Comparison of ENCODE assay signal across 17 cellular contexts in the genomic region with DNA sequence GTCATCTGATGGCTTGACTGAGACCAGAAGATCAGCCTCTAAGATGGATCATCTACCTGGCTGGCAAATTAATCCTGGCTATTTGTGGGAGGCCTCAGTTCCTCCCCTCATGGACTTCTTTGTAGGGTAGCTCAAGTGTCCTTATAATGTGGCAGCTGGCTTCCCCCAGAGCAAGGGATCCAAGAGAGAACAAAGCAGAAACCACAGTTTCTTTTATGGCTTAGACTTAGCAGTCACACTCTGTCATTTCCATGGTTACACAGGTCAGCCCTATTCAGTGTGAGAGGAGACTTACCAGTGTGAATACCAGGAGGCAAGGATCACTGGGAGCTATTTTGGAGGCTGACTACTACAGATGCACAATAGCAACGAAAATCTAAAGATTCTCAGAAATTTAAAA. TPM values are rescaled to one million over a fixed set of nuclear protein-coding genes. Genes with fewer than 3 reads are reported as not detected.
DNase-seq lines count a peak whose midpoint lies in the region; ATAC-seq, FAIRE-seq and TF ChIP-seq lines count a peak whose summit lies in the region.
"Had no signal": no experiment of that assay in that cellular context is flagged by ENCODE, and none has a peak within 500 bp of the region (broad histone marks: within the 10 kb centered on the region; RNA-seq: fewer than 3 reads in every experiment).

No MANE protein-coding gene starts in this region.

- no peaks in the 10 kb centered on the region for H3K79me2 ChIP-seq in H1 (ENCODE audit: control insufficient read depth in 1 of 2, insufficient read depth in 2 of 2, low read length in 2 of 2)

- H3K27ac ChIP-seq in H1 (ENCODE audit: low read depth, low read length) (no peak overlapping the region), transverse colon (no peak overlapping the region), psoas muscle (no peak overlapping the region)

- no peak overlapping the region for H3K4ac ChIP-seq in H1 (replicated peaks; ENCODE audit: insufficient read length, low read depth, low read length)

- no peak overlapping the region for H3K14ac ChIP-seq in H1 (ENCODE audit: insufficient read length)

- no peak overlapping the region for H3K23ac ChIP-seq in H1 (ENCODE audit: insufficient read length)

- WGBS in H1 (ENCODE audit: extremely low coverage in 1 of 2, insufficient coverage in 1 of 2, insufficient read length in 1 of 2, insufficient replicate concordance in 2 of 2, low coverage in 1 of 2, low lambda C conversion rate in 2 of 2, missing lambda C conversion rate in 1 of 2), 2 experiments: 70% methylated on average over 1 of the region's 1 CpG; no CpG with 5 or more reads in 1 of the 2 experiments
- 55% methylated on average over 1 of the region's 1 CpG; no CpG with 5 or more reads in 1 of the 2 donors for WGBS in transverse colon (ENCODE audit: low coverage in 1 of 2), 2 donors
- WGBS in psoas muscle, 3 donors: 37 to 63% (median 45%) methylated on average over 1 of the region's 1 CpG

- TF ChIP-seq EP300 in H1 (IDR thresholded peaks at IDR 0.05; ENCODE audit: borderline replicate concordance in 1 of 2, low read depth in 2 of 2, low read length in 2 of 2) (no peak), transverse colon (IDR thresholded peaks at IDR 0.05; ENCODE audit: low read depth) (no peak)

- no peaks in the 10 kb centered on the region for H3K36me3 Mint-ChIP-seq in T-helper 17 cell (ENCODE audit: low read depth)
- H3K36me3 Mint-ChIP-seq: stimulated activated memory B cell treated with anti-CD40 and anti-IgM and Interleukin-4, amounts not matched to agents 10 μg/mL and 1 μg/mL and 100 μg/mL, for 72 hours; T-cell had no signal

- ATAC-seq in T-helper 17 cell (no peak), left lobe of liver (no peak), psoas muscle (no peak)
- ATAC-seq: stimulated activated memory B cell treated with anti-CD40 and anti-IgM and Interleukin-4, amounts not matched to agents 10 μg/mL and 1 μg/mL and 100 μg/mL, for 72 hours; T-cell had no signal

- H4K8ac ChIP-seq in H1 (ENCODE audit: extremely low read depth, insufficient read depth, low read length): no peak overlapping the region

- H2BK15ac ChIP-seq in H1 (ENCODE audit: low read length): no peak overlapping the region

- in situ Hi-C loops in transverse colon (cut with MboI; ENCODE audit: low pct_ligation_motif_present in 1 of 4, low pct_unique_long_range_greater_than_20kb in 1 of 4, low sequenced_read_pairs in 3 of 4): no loop called here

- no peak overlapping the region for H2BK12ac ChIP-seq in H1 (ENCODE audit: low read depth, low read length)

- no peak overlapping the region for H4K5ac ChIP-seq in H1 (ENCODE audit: insufficient read length, low read depth, low read length)

- no peak overlapping the region for H2BK5ac ChIP-seq in H1 (ENCODE audit: low read depth, low read length)

- H3K4me2 ChIP-seq in H1 (ENCODE audit: insufficient read depth in 1 of 2, low read depth in 2 of 2, low read length in 2 of 2): no peak overlapping the region

- peak; percentile 29 for DNase-seq in EH (ENCODE audit: low read depth)
- DNase-seq in H54 (ENCODE audit: insufficient read length, low spot score): no peak
- peak; percentile 99 for DNase-seq in NCI-H2107 treated with DMSO at 0.1 percent for 48 hours (lab: John Stamatoyannopoulos, UW; ENCODE audit: unreplicated experiment)
- no peak for DNase-seq in H1 (ENCODE audit: low read depth in 1 of 2, low spot score in 2 of 2)
- no peak for DNase-seq in T-helper 17 cell
- DNase-seq in transverse colon: no peak
- DNase-seq in left lobe of liver (ENCODE audit: low spot score): no peak
- DNase-seq in psoas muscle: no peak
- DNase-seq: activated CD4-positive, alpha-beta T cell treated with anti-CD3 and anti-CD28 coated beads, Interleukin-2, amount 50 U/mL, for 48 hours; activated gamma-delta T cell treated with Interleukin-2 at 50 U/mL for 16 hours; T-cell had no signal

- H3K4me1 ChIP-seq in H1 (replicated peaks in 1 of 4; ENCODE audit: control insufficient read depth in 3 of 4, insufficient read depth in 4 of 4, low read length in 3 of 4): no peaks in the 10 kb centered on the region; a peak in 1 of 7 replicates
- H3K4me1 ChIP-seq in transverse colon: peaks cover 0 to 11% (median 5%) of the 10 kb centered on the region in 4 donors
- H3K4me1 ChIP-seq in psoas muscle: no peaks in the 10 kb centered on the region

- H3K27ac Mint-ChIP-seq in T-helper 17 cell: no peak overlapping the region
- H3K27ac Mint-ChIP-seq: stimulated activated memory B cell treated with anti-CD40 and anti-IgM and Interleukin-4, amounts not matched to agents 10 μg/mL and 1 μg/mL and 100 μg/mL, for 72 hours; T-cell had no signal

- H3K4me3 ChIP-seq in H1 (ENCODE audit: extremely low read depth in 1 of 4, insufficient read depth in 2 of 4, low read depth in 3 of 4, low read length in 4 of 4) (no peak overlapping the region), transverse colon (no peak overlapping the region), psoas muscle (no peak overlapping the region)
- H3K4me3 ChIP-seq: lung had no signal

- CTCF ChIA-PET in H1 (lab: Charles Lee; ENCODE audit: partially characterized antibody): interaction anchor here (1.1 to 1.2 kb wide), 3 partner anchors 18 to 59 kb away, joined by 3 read pairs; no protein-coding TSS in a partner anchor

- H2AFZ ChIP-seq in H1 (ENCODE audit: low read length): peak overlapping the region; percentile 96

- no peak for TF ChIP-seq CTCF in H1 (IDR thresholded peaks at IDR 0.05; ENCODE audit: control extremely low read depth in 1 of 3, insufficient read depth in 1 of 3, low read depth in 1 of 3, low read length in 3 of 3)
- no peak for TF ChIP-seq CTCF in transverse colon (IDR thresholded peaks at IDR 0.05)
- no peak for TF ChIP-seq CTCF in psoas muscle (IDR thresholded peaks at IDR 0.05)

- no peaks in the 10 kb centered on the region for H4K20me1 ChIP-seq in H1 (replicated peaks in 1 of 2; ENCODE audit: control insufficient read depth in 1 of 2, insufficient read depth in 2 of 2, low read length in 2 of 2)

- FAIRE-seq in H54 (lab: Jason Lieb, UNC) (peak; percentile 48), H1 (lab: Jason Lieb, UNC) (no peak)

- H2BK20ac ChIP-seq in H1 (ENCODE audit: low read length): no peak overlapping the region

- no peak for TF ChIP-seq RAD21 in H1 (IDR thresholded peaks at IDR 0.05 in 1 of 2, conservative IDR thresholded peaks at IDR 0.05 in 1 of 2; ENCODE audit: low read depth in 2 of 2, low read length in 2 of 2)

- no peak overlapping the region for H3K4me3 Mint-ChIP-seq in T-helper 17 cell
- H3K4me3 Mint-ChIP-seq: central memory CD8-positive, alpha-beta T cell; stimulated activated memory B cell treated with anti-CD40 and anti-IgM and Interleukin-4, amounts not matched to agents 10 μg/mL and 1 μg/mL and 100 μg/mL, for 72 hours; T-cell had no signal

- no peak overlapping the region for H3K18ac ChIP-seq in H1 (ENCODE audit: extremely low read depth, low read length)

- no peaks in the 10 kb centered on the region for H3K27me3 Mint-ChIP-seq in T-helper 17 cell
- H3K27me3 Mint-ChIP-seq: stimulated activated memory B cell treated with anti-CD40 and anti-IgM and Interleukin-4, amounts not matched to agents 10 μg/mL and 1 μg/mL and 100 μg/mL, for 72 hours had no signal

- no peak overlapping the region for H3K9ac ChIP-seq in H1 (replicated peaks in 1 of 4; ENCODE audit: extremely low read depth in 1 of 4, low read depth in 3 of 4, low read length in 3 of 4)

- no peaks in the 10 kb centered on the region; a peak in 1 of 7 replicates for H3K27me3 ChIP-seq in H1 (replicated peaks in 1 of 4; ENCODE audit: control insufficient read depth in 3 of 4, extremely low read depth in 1 of 4, insufficient read depth in 3 of 4, low read length in 3 of 4)
- H3K27me3 ChIP-seq in transverse colon: no peaks in the 10 kb centered on the region
- H3K27me3 ChIP-seq in psoas muscle (ENCODE audit: insufficient read depth in 3 of 3, low read length in 2 of 3): no peaks in the 10 kb centered on the region

- H4K91ac ChIP-seq in H1 (replicated peaks; ENCODE audit: insufficient read length, low read length): no peak overlapping the region

- no peaks in the 10 kb centered on the region; the same call in 1 of the 2 replicates for H3K23me2 ChIP-seq in H1 (ENCODE audit: low read depth, low read length)

- no peak overlapping the region for H3K56ac ChIP-seq in H1 (replicated peaks; ENCODE audit: insufficient read length, low read depth, low read length)

- H3K36me3 ChIP-seq in H1 (ENCODE audit: control insufficient read depth in 2 of 4, insufficient read depth in 4 of 4, low read length in 3 of 4) (no peaks in the 10 kb centered on the region), transverse colon (no peaks in the 10 kb centered on the region), psoas muscle (ENCODE audit: insufficient read depth in 1 of 2, low read depth in 1 of 2) (no peaks in the 10 kb centered on the region)

- no peaks in the 10 kb centered on the region for H3K79me1 ChIP-seq in H1 (ENCODE audit: low read depth, low read length)

- H2BK120ac ChIP-seq in H1 (replicated peaks; ENCODE audit: low read depth, low read length): no peak overlapping the region

- no peak for TF ChIP-seq POLR2A in H54 (IDR thresholded peaks at IDR 0.05; ENCODE audit: low read depth, low read length)
- TF ChIP-seq POLR2A in H1 (IDR thresholded peaks at IDR 0.05; ENCODE audit: control extremely low read depth in 1 of 2, low read depth in 2 of 2, low read length in 2 of 2): no peak
- TF ChIP-seq POLR2A in transverse colon (IDR thresholded peaks at IDR 0.05): no peak

- POLR2A ChIA-PET in H1 (lab: Charles Lee; ENCODE audit: partially characterized antibody): no interaction called here

- H3K9me3 ChIP-seq in H1 (ENCODE audit: insufficient read depth in 2 of 2, low read depth in 1 of 2, low read length in 1 of 2) (no peaks in the 10 kb centered on the region), T-helper 17 cell (ENCODE audit: control insufficient read depth, low read length, poor library complexity, severe bottlenecking) (no peaks in the 10 kb centered on the region), transverse colon (no peaks in the 10 kb centered on the region), psoas muscle (no peaks in the 10 kb centered on the region)

- peaks cover 9% of the 10 kb centered on the region for H3K4me1 Mint-ChIP-seq in T-helper 17 cell
- H3K4me1 Mint-ChIP-seq: central memory CD8-positive, alpha-beta T cell had no signal

- H2AK5ac ChIP-seq in H1 (ENCODE audit: low read depth, low read length): no peak overlapping the region

- intact Hi-C loops in transverse colon (cut with DNase I; ENCODE audit: low total_unique reads): no loop called here
- intact Hi-C loops in psoas muscle (cut with DNase I): loop anchor here in 1 of 2 donors (10.0 kb wide), 1 partner anchor 47 kb away; no protein-coding TSS in a partner anchor

RNA-seq across cellular contexts. Expression of gene ARL14, which starts 15.3 kb away (rescaled TPM):
- total RNA-seq in H1 (2021; fragmentation: NEBNext Ultra II Directional; extraction: Animal tissue kit (Norgen Biotek cat#: 25700)): not detected in 2 replicates
- not detected in 2 replicates for polyA plus RNA-seq in H1 (2011; rRNA removed)
- polyA plus RNA-seq in H1 (2011; cell fraction: cytosol; rRNA removed): not detected
- not detected for polyA plus RNA-seq in H1 (2011; cell fraction: nucleus; rRNA removed)
- not detected in 4 replicates for polyA plus RNA-seq in H1 (2012, experiment 1 of 2)
- polyA plus RNA-seq in H1 (2012, experiment 2 of 2): not detected
- not detected for polyA plus RNA-seq in H1 (2013, experiment 1 of 2)
- polyA plus RNA-seq in H1 (2013, experiment 2 of 2): not detected
- polyA minus RNA-seq in H1 (2011; rRNA and poly(A)+ RNA removed): not detected in 2 replicates
- not detected for polyA minus RNA-seq in H1 (2011; cell fraction: cytosol; rRNA and poly(A)+ RNA removed)
- polyA minus RNA-seq in H1 (2011; cell fraction: nucleus; rRNA and poly(A)+ RNA removed): not detected
- total RNA-seq in T-helper 17 cell: not detected
- total RNA-seq in transverse colon: 10 to 100 TPM in 3 of 4 donors, 1 to 10 TPM in 1; 2.0 to 47.1 (median 27.8) TPM
- not detected for total RNA-seq in left lobe of liver
- total RNA-seq in psoas muscle: not detected
- polyA plus RNA-seq in psoas muscle: under 1 TPM in 1 of 3 donors, not detected in 2; 0.03 TPM
- total RNA-seq: lung, OCI-LY7, posterior vena cava, T-cell had no signal
- polyA plus RNA-seq: BJ had no signal

Comparison
In these comparisons a context has a peak if more than half of its experiments do, and no peak if none do; other contexts are left out.
1. DNase-seq: peak in EH (single experiment) and NCI-H2107 treated with DMSO at 0.1 percent for 48 hours (single experiment); none in H54 (single experiment), H1 (0 of 2), T-helper 17 cell (0 of 3), transverse colon (single experiment), left lobe of liver (single experiment) and psoas muscle (0 of 2).